ENCODE assay signal across 26 cellular contexts in the genomic region with DNA sequence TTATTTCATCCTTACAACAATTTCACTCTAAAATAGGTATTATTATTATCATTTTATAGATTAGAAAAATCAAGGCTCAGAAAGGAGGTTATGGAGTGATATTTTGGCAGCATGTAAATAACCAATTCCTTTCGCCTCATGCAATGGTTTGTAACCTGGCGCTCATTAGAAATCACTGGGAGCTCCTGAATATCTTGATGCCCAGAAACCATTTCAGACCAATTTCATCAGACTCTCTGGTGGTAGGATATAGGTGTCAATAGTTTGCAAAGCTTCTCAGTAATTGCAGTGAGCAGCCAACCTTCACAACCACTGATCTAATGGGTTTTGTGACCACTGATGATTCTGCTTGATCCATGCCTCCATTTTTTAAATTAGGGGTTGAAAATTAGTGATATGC. TPM values are rescaled to one million over a fixed set of nuclear protein-coding genes. Genes with fewer than 3 reads are reported as not detected.
"Had no signal": no experiment of that assay in that cellular context is flagged by ENCODE, and none has a peak within 500 bp of the region (broad histone marks: within the 10 kb centered on the region; RNA-seq: fewer than 3 reads in every experiment).

No MANE protein-coding gene starts in this region.

- DNase-seq: effector CD8-positive, alpha-beta T cell; effector memory CD8-positive, alpha-beta T cell; endodermal cell; esophagus squamous epithelium; foreskin fibroblast; gastrocnemius medialis; glutamatergic neuron; head of caudate nucleus; heart right ventricle; hippocampal formation; left colon; left ventricle myocardium superior; lower lobe of right lung; mesenchymal stem cell; mucosa of descending colon; naive B cell; naive thymus-derived CD8-positive, alpha-beta T cell had no signal

- H3K9me3 ChIP-seq: esophagus squamous epithelium, gastrocnemius medialis, lower lobe of right lung, mucosa of descending colon had no signal

- ATAC-seq: effector memory CD8-positive, alpha-beta T cell; esophagus mucosa; gastrocnemius medialis; heart right ventricle; left colon; left lobe of liver; left ventricle myocardium superior; lower lobe of right lung; mucosa of descending colon; naive thymus-derived CD8-positive, alpha-beta T cell had no signal

- H3K36me3 ChIP-seq: esophagus squamous epithelium, gastrocnemius medialis, heart right ventricle, lower lobe of right lung had no signal

- H3K9me3 Mint-ChIP-seq: dendritic cell treated with granulocyte-macrophage colony-stimulating factor and Interleukin-4, amounts not matched to agents 40 ng/mL and 50 ng/mL, for 4 days; endodermal cell; mesothelial cell of epicardium; naive thymus-derived CD8-positive, alpha-beta T cell had no signal

- H3K27me3 ChIP-seq: esophagus squamous epithelium, gastrocnemius medialis, heart right ventricle had no signal

- FAIRE-seq: endometrium, islet of Langerhans, keratinocyte had no signal

- H3K4me1 Mint-ChIP-seq: naive B cell; naive thymus-derived CD8-positive, alpha-beta T cell had no signal

- H3K4me3 ChIP-seq: coronary artery, esophagus squamous epithelium, gastrocnemius medialis, heart right ventricle, lower lobe of right lung, mucosa of descending colon had no signal

- H3K36me3 Mint-ChIP-seq: mesothelial cell of epicardium; naive thymus-derived CD8-positive, alpha-beta T cell had no signal

- H3K27ac Mint-ChIP-seq: dendritic cell treated with granulocyte-macrophage colony-stimulating factor and Interleukin-4, amounts not matched to agents 40 ng/mL and 50 ng/mL, for 4 days; effector memory CD8-positive, alpha-beta T cell; endodermal cell; mesothelial cell of epicardium; naive B cell; naive thymus-derived CD8-positive, alpha-beta T cell had no signal

- H3K27me3 Mint-ChIP-seq: effector memory CD8-positive, alpha-beta T cell had no signal

- H3K27ac ChIP-seq: coronary artery, epithelial cell of prostate, esophagus squamous epithelium, gastrocnemius medialis, heart right ventricle, lower lobe of right lung had no signal

- H3K4me3 Mint-ChIP-seq: dendritic cell treated with granulocyte-macrophage colony-stimulating factor and Interleukin-4, amounts not matched to agents 40 ng/mL and 50 ng/mL, for 4 days; effector memory CD8-positive, alpha-beta T cell; endodermal cell; mesothelial cell of epicardium; naive B cell; naive thymus-derived CD8-positive, alpha-beta T cell had no signal

- H3K4me1 ChIP-seq: esophagus squamous epithelium, gastrocnemius medialis, heart right ventricle, lower lobe of right lung had no signal

RNA-seq across cellular contexts. Expression of gene ZC3H12C, which starts 57.9 kb away (rescaled TPM):
- polyA plus RNA-seq: naive thymus-derived CD8-positive, alpha-beta T cell had no signal
